ENCODE assay signal across 15 cellular contexts in genomic region chr3:108546692-108547091, GRCh38. TPM values are rescaled to one million over a fixed set of nuclear protein-coding genes. Genes with fewer than 3 reads are reported as not detected.
A peak's percentile ranks its signal among the peaks of the same experiment; 100 is the strongest.
DNase-seq lines count a peak whose midpoint lies in the region; ATAC-seq and TF ChIP-seq lines count a peak whose summit lies in the region.
"Had no signal": no experiment of that assay in that cellular context is flagged by ENCODE, and none has a peak within 500 bp of the region (broad histone marks: within the 10 kb centered on the region; RNA-seq: fewer than 3 reads in every experiment).

No MANE protein-coding gene starts in this region.

- H3K9ac ChIP-seq in mesenchymal stem cell (ENCODE audit: low read length) = peak overlapping the region; percentile 43
- H3K9ac ChIP-seq: BLaER1 treated with 17β-estradiol and CSF1 and Interleukin-3, amounts not matched to agents 10 nM and 100 nM had no signal

- no peak overlapping the region for H3K4ac ChIP-seq in mesenchymal stem cell (ENCODE audit: low read depth in 1 of 2, low read length in 2 of 2)

- no peak overlapping the region for H3K18ac ChIP-seq in mesenchymal stem cell (ENCODE audit: low read depth in 1 of 2, low read length in 2 of 2)

- no peak overlapping the region for H2BK15ac ChIP-seq in mesenchymal stem cell (ENCODE audit: low read depth, poor library complexity, severe bottlenecking)

- H3K36me3 ChIP-seq in mesenchymal stem cell (ENCODE audit: control insufficient read depth in 1 of 2, insufficient read depth in 2 of 2, low read depth in 1 of 2, low read length in 2 of 2) = peaks cover 6 to 15% of the 10 kb centered on the region in 2 experiments

- peaks cover 5% of the 10 kb centered on the region for H3K4me1 Mint-ChIP-seq in CD4-positive, alpha-beta T cell (ENCODE audit: low read depth)
- peaks cover 7% of the 10 kb centered on the region for H3K4me1 Mint-ChIP-seq in T-helper 17 cell

- no peak for ATAC-seq in CD4-positive, alpha-beta T cell (ENCODE audit: poor library complexity)
- ATAC-seq in GM19035 (IDR thresholded peaks at IDR 0.05; ENCODE audit: unreplicated experiment) (peak; percentile 68), T-helper 17 cell (peak; percentile 27)
- ATAC-seq: naive thymus-derived CD8-positive, alpha-beta T cell had no signal

- H2AFZ ChIP-seq in mesenchymal stem cell (ENCODE audit: low read depth, low read length) = no peak overlapping the region

- peak overlapping the region; percentile 65 for H3K27ac Mint-ChIP-seq in CD4-positive, alpha-beta T cell
- peak overlapping the region; percentile 83 for H3K27ac Mint-ChIP-seq in T-helper 17 cell

- H2BK120ac ChIP-seq in mesenchymal stem cell (ENCODE audit: low read depth, low read length) = no peak overlapping the region

- H3K23ac ChIP-seq in mesenchymal stem cell (ENCODE audit: low read length in 2 of 2) = no peak overlapping the region

- TF ChIP-seq CTCF in CD4-positive, alpha-beta T cell (IDR thresholded peaks at IDR 0.05) = no peak

- no peak overlapping the region for H4K91ac ChIP-seq in mesenchymal stem cell (ENCODE audit: low read length)

- H3K36me3 Mint-ChIP-seq in CD4-positive, alpha-beta T cell (ENCODE audit: low read depth) = no peaks in the 10 kb centered on the region
- no peaks in the 10 kb centered on the region for H3K36me3 Mint-ChIP-seq in T-helper 17 cell (ENCODE audit: low read depth)

- no peak for DNase-seq in CD4-positive, alpha-beta T cell
- DNase-seq in T-helper 17 cell (no peak), mesenchymal stem cell (no peak), NCI-H1694 treated with DMSO at 0.1 percent for 48 hours (lab: John Stamatoyannopoulos, UW) (no peak), HuH-7 (ENCODE audit: low spot score) (no peak), NCI-H1930 (lab: John Stamatoyannopoulos, UW) (no peak), hypothalamus (lab: John Stamatoyannopoulos, UW) (no peak)
- DNase-seq: naive thymus-derived CD8-positive, alpha-beta T cell; NCI-H510A had no signal

- H3K27me3 ChIP-seq in CD4-positive, alpha-beta T cell (ENCODE audit: control insufficient read depth, insufficient read depth, low read length) = no peaks in the 10 kb centered on the region
- H3K27me3 ChIP-seq in mesenchymal stem cell (ENCODE audit: control insufficient read depth in 1 of 2, insufficient read depth in 1 of 2, low read length in 2 of 2) = no peaks in the 10 kb centered on the region
- H3K27me3 ChIP-seq: BLaER1 treated with 17β-estradiol and CSF1 and Interleukin-3, amounts not matched to agents 10 nM and 100 nM had no signal

- no peak overlapping the region for H4K8ac ChIP-seq in mesenchymal stem cell (ENCODE audit: low read length)

- no peaks in the 10 kb centered on the region for H3K27me3 Mint-ChIP-seq in CD4-positive, alpha-beta T cell
- no peaks in the 10 kb centered on the region for H3K27me3 Mint-ChIP-seq in T-helper 17 cell
- H3K27me3 Mint-ChIP-seq: brain; naive thymus-derived CD8-positive, alpha-beta T cell had no signal

- no peak overlapping the region for H2AK5ac ChIP-seq in mesenchymal stem cell (ENCODE audit: low read length, severe bottlenecking)

- H3K27ac ChIP-seq in CD4-positive, alpha-beta T cell (ENCODE audit: low read depth, low read length) = no peak overlapping the region
- H3K27ac ChIP-seq in mesenchymal stem cell (ENCODE audit: low read length, poor library complexity, severe bottlenecking) = no peak overlapping the region
- H3K27ac ChIP-seq: BLaER1 treated with 17β-estradiol and CSF1 and Interleukin-3, amounts not matched to agents 10 nM and 100 nM; epithelial cell of prostate; RWPE1 had no signal

- no peaks in the 10 kb centered on the region for H3K9me3 Mint-ChIP-seq in CD4-positive, alpha-beta T cell
- H3K9me3 Mint-ChIP-seq: brain; naive thymus-derived CD8-positive, alpha-beta T cell had no signal

- no peak overlapping the region for H3K14ac ChIP-seq in mesenchymal stem cell (ENCODE audit: low read length in 2 of 2)

- no peak overlapping the region for H3K4me2 ChIP-seq in mesenchymal stem cell (ENCODE audit: low read length, poor library complexity, severe bottlenecking)
- H3K4me2 ChIP-seq: BLaER1 treated with 17β-estradiol and CSF1 and Interleukin-3, amounts not matched to agents 10 nM and 100 nM had no signal

- no peak overlapping the region for H2BK12ac ChIP-seq in mesenchymal stem cell (ENCODE audit: low read length in 2 of 2)

- CTCF ChIA-PET in CD4-positive, alpha-beta T cell (lab: Charles Lee) = interaction anchor here (1.6 kb wide), 1 partner anchor 10 kb away, joined by 3 read pairs; no protein-coding TSS in a partner anchor

- intact Hi-C loops in CD4-positive, alpha-beta T cell (cut with DNase I, micrococcal nuclease) = no loop called here

- POLR2A ChIA-PET in CD4-positive, alpha-beta T cell (lab: Charles Lee) = interaction anchor here (0.8 to 1.7 kb wide), 2 partner anchors 43 to 60 kb away, joined by 3 to 5 read pairs; partner anchors contain the start of genes CIP2A and DZIP3

- 97% methylated on average over 3 of the region's 3 CpGs for WGBS in mesenchymal stem cell

- peak overlapping the region; percentile 66 for H3K4me3 Mint-ChIP-seq in CD4-positive, alpha-beta T cell
- H3K4me3 Mint-ChIP-seq in T-helper 17 cell = peak overlapping the region; percentile 79

- H3K4me1 ChIP-seq in mesenchymal stem cell (ENCODE audit: control insufficient read depth, insufficient read depth, low read depth, low read length) = no peaks in the 10 kb centered on the region
- H3K4me1 ChIP-seq: BLaER1 treated with 17β-estradiol and CSF1 and Interleukin-3, amounts not matched to agents 10 nM and 100 nM had no signal

- H3K4me3 ChIP-seq in mesenchymal stem cell (ENCODE audit: insufficient read depth in 1 of 2, low read depth in 1 of 2, low read length in 2 of 2) = peak overlapping the region in 1 of 2 experiments; percentile 41
- H3K4me3 ChIP-seq: BLaER1 treated with 17β-estradiol and CSF1 and Interleukin-3, amounts not matched to agents 10 nM and 100 nM; skin epidermis had no signal

- no peaks in the 10 kb centered on the region for H3K79me1 ChIP-seq in mesenchymal stem cell (replicated peaks; ENCODE audit: low read length, poor library complexity, severe bottlenecking)

- no peak overlapping the region for H2BK5ac ChIP-seq in mesenchymal stem cell (ENCODE audit: low read depth, low read length, poor library complexity, severe bottlenecking)

- no peaks in the 10 kb centered on the region for H3K9me3 ChIP-seq in CD4-positive, alpha-beta T cell (ENCODE audit: control insufficient read depth, low read length)
- no peaks in the 10 kb centered on the region for H3K9me3 ChIP-seq in T-helper 17 cell (ENCODE audit: control insufficient read depth, low read length, poor library complexity, severe bottlenecking)
- no peaks in the 10 kb centered on the region for H3K9me3 ChIP-seq in mesenchymal stem cell (ENCODE audit: control insufficient read depth, low read length)

RNA-seq across cellular contexts. Expression of gene MYH15, which starts 36.3 kb away (rescaled TPM):
- under 1 TPM; 0.05 to 0.08 TPM for total RNA-seq in CD4-positive, alpha-beta T cell
- not detected for total RNA-seq in T-helper 17 cell
- 0.08 TPM for polyA plus RNA-seq in mesenchymal stem cell (2013, experiment 1 of 2)
- 0.04 TPM for polyA plus RNA-seq in mesenchymal stem cell (2013, experiment 2 of 2)
- polyA plus RNA-seq: naive thymus-derived CD8-positive, alpha-beta T cell had no signal

RNA-seq across cellular contexts. Expression of gene CIP2A, which starts 42.5 kb away (rescaled TPM):
- total RNA-seq in CD4-positive, alpha-beta T cell = 1 to 10 TPM; 2.7 to 3.9 TPM
- total RNA-seq in T-helper 17 cell = 1 to 10 TPM; 4.1 to 6.8 TPM
- 4.9 TPM for polyA plus RNA-seq in mesenchymal stem cell (2013, experiment 1 of 2)
- 4.9 TPM for polyA plus RNA-seq in mesenchymal stem cell (2013, experiment 2 of 2)

RNA-seq across cellular contexts. Expression of gene DZIP3, which starts 42.8 kb away (rescaled TPM):
- total RNA-seq in CD4-positive, alpha-beta T cell = 10 to 100 TPM; 12.2 to 14.5 TPM
- total RNA-seq in T-helper 17 cell = 10 to 100 TPM; 14.3 to 15.1 TPM
- 6.5 TPM for polyA plus RNA-seq in mesenchymal stem cell (2013, experiment 1 of 2)
- 6.9 TPM for polyA plus RNA-seq in mesenchymal stem cell (2013, experiment 2 of 2)
